8 cellular contexts compared by ENCODE assay signal in genomic region chr17:77375917-77376651, GRCh38.
A peak's percentile ranks its signal among the peaks of the same experiment; 100 is the strongest.
DNase-seq lines count a peak whose midpoint lies in the region; ATAC-seq and TF ChIP-seq lines count a peak whose summit lies in the region.

No MANE protein-coding gene starts in this region.

- H3K27me3 ChIP-seq in right cardiac atrium (ENCODE audit: control insufficient read depth, insufficient read depth), result no peaks in the 10 kb centered on the region

- intact Hi-C loops in right cardiac atrium (cut with DNase I), result loop anchor here in 1 of 4 donors (2.0 kb wide), 1 partner anchor 45 kb away; no protein-coding TSS in a partner anchor

- no peak for TF ChIP-seq CTCF in GM10266 (IDR thresholded peaks at IDR 0.05; ENCODE audit: control insufficient read depth, insufficient read depth, low read depth, missing control alignments)

- H3K27ac ChIP-seq in right cardiac atrium (ENCODE audit: low read length), result peak overlapping the region; percentile 10

- no peaks in the 10 kb centered on the region for H3K9me3 ChIP-seq in right cardiac atrium (ENCODE audit: control insufficient read depth, low read length)

- DNase-seq in NCI-H226 (peak; percentile 87), right cardiac atrium (peak in 2 of 3 donors; percentile 67 to 76), iPS-NIHi7 (ENCODE audit: extremely low spot score) (no peak), GM10266 (ENCODE audit: extremely low spot score) (no peak)
- DNase-seq in activated T-helper 1 cell treated with anti-CD3 and anti-CD28 coated beads, Interleukin-2, amount 50 U/mL, for 16 hours (ENCODE audit: low read depth in 1 of 2, low spot score in 1 of 2), result peak; percentile 43 to 51
- DNase-seq in stimulated activated CD4-positive, alpha-beta T cell treated with anti-CD3 and anti-CD28 coated beads, Interleukin-1b, Interleukin-23, amount 100 ng/mL, for 48 hours, result peak; percentile 76

- peaks cover 40% of the 10 kb centered on the region for H3K4me1 ChIP-seq in right cardiac atrium (ENCODE audit: control insufficient read depth, insufficient read depth, low read length)

- ATAC-seq in right cardiac atrium (no peak), GM18858 (IDR thresholded peaks at IDR 0.05; ENCODE audit: unreplicated experiment) (no peak), HG02571 (IDR thresholded peaks at IDR 0.05; ENCODE audit: unreplicated experiment) (no peak)

- 57% methylated on average over 20 of the region's 20 CpGs for WGBS in right cardiac atrium

- H3K4me3 ChIP-seq in right cardiac atrium (ENCODE audit: low read length), result no peak overlapping the region

Comparison
In these comparisons a context has a peak if more than half of its experiments do, and no peak if none do; other contexts are left out.
1. DNase-seq: peak in NCI-H226 (single experiment), activated T-helper 1 cell treated with anti-CD3 and anti-CD28 coated beads, Interleukin-2, amount 50 U/mL, for 16 hours (2 of 2), right cardiac atrium (2 of 3) and stimulated activated CD4-positive, alpha-beta T cell treated with anti-CD3 and anti-CD28 coated beads, Interleukin-1b, Interleukin-23, amount 100 ng/mL, for 48 hours (single experiment); none in iPS-NIHi7 (single experiment) and GM10266 (single experiment).